In genomic region chr10:70558871-70559810, GRCh38 we compare ENCODE assay signal across 8 cellular contexts. TPM values are rescaled to one million over a fixed set of nuclear protein-coding genes. Genes with fewer than 3 reads are reported as not detected.
DNase-seq lines count a peak whose midpoint lies in the region; ATAC-seq, FAIRE-seq and TF ChIP-seq lines count a peak whose summit lies in the region.

No MANE protein-coding gene starts in this region.

- ATAC-seq in HG03139 (IDR thresholded peaks at IDR 0.05; ENCODE audit: unreplicated experiment) (peak; percentile 67), SK-N-SH treated with all-trans-retinoic acid at 6 μM for 48 hours (peak; percentile 61), GM18502 (IDR thresholded peaks at IDR 0.05; ENCODE audit: poor library complexity, unreplicated experiment) (no peak)

- no peak for TF ChIP-seq POLR2A in GM12891 (IDR thresholded peaks at IDR 0.05; ENCODE audit: low read depth, low read length)

- H3K27me3 ChIP-seq in right atrium auricular region = no peaks in the 10 kb centered on the region

- peak; percentile 70 for DNase-seq in GM12891 (ENCODE audit: insufficient read length, low spot score)
- peak; percentile 59 for DNase-seq in activated naive CD4-positive, alpha-beta T cell treated with anti-CD3 and anti-CD28 coated beads, Interleukin-2, amount 50 U/mL, for 16 hours
- peak; percentile 75 for DNase-seq in right atrium auricular region (ENCODE audit: low spot score)
- peak; percentile 44 to 70 for DNase-seq in stimulated activated CD4-positive, alpha-beta T cell treated with anti-CD3 and anti-CD28 coated beads, Interleukin-12 subunit alpha, Interleukin-12 subunit beta, amount 100 ng/mL, for 24 hours (ENCODE audit: low read depth in 2 of 2)
- DNase-seq in NCI-H1417 treated with DMSO at 0.1 percent for 48 hours (lab: John Stamatoyannopoulos, UW) = no peak

- peak overlapping the region in 1 of 2 donors; percentile 24 for H3K4me3 ChIP-seq in right atrium auricular region

- TF ChIP-seq CTCF in right atrium auricular region (IDR thresholded peaks at IDR 0.05) = peak; percentile 41 to 69

- H3K9me3 ChIP-seq in right atrium auricular region = no peaks in the 10 kb centered on the region

- peak; percentile 65 for FAIRE-seq in GM12891 (lab: Jason Lieb, UNC)

- H3K36me3 ChIP-seq in right atrium auricular region = no peaks in the 10 kb centered on the region

- H3K4me1 ChIP-seq in right atrium auricular region = peaks cover 0 to 44% of the 10 kb centered on the region in 2 donors

- peak overlapping the region; percentile 57 to 58 for H3K27ac ChIP-seq in right atrium auricular region

TF ChIP-seq in GM12891, 5 proteins besides CTCF, POLR2A, EP300 and RAD21:
- TF ChIP-seq PAX5 (IDR thresholded peaks at IDR 0.05; ENCODE audit: insufficient read depth, low read length, severe bottlenecking) = no peak
- no peak for TF ChIP-seq TAF1 (IDR thresholded peaks at IDR 0.05; ENCODE audit: low read depth, low read length)
- TF ChIP-seq POU2F2 (IDR thresholded peaks at IDR 0.05; ENCODE audit: low read depth, low read length) = no peak
- no peak for TF ChIP-seq POLR2AphosphoS5 (IDR thresholded peaks at IDR 0.05; ENCODE audit: low read depth, low read length)
- no peak for TF ChIP-seq SPI1 (IDR thresholded peaks at IDR 0.05; ENCODE audit: low read depth, low read length)

TF ChIP-seq in SK-N-SH treated with all-trans-retinoic acid at 6 μM for 48 hours, 23 proteins besides CTCF, POLR2A, EP300 and RAD21:
- TF ChIP-seq ZNF8 (CRISPR knock-in tag; IDR thresholded peaks at IDR 0.05) (no peak), ZFP3 (CRISPR knock-in tag; IDR thresholded peaks at IDR 0.05) (no peak)
TF ChIP-seq in SK-N-SH treated with all-trans-retinoic acid at 6 μM for 48 hours: peak in this region for 0.

RNA-seq across cellular contexts. Expression of gene PRF1, which starts 43.4 kb away (rescaled TPM):
- 13.2 TPM for polyA plus RNA-seq in GM12891 (2012; ENCODE audit: low read depth, missing spikeins)
- total RNA-seq in right atrium auricular region = 1 to 10 TPM; 1.1 to 1.4 TPM
